In the genomic region with DNA sequence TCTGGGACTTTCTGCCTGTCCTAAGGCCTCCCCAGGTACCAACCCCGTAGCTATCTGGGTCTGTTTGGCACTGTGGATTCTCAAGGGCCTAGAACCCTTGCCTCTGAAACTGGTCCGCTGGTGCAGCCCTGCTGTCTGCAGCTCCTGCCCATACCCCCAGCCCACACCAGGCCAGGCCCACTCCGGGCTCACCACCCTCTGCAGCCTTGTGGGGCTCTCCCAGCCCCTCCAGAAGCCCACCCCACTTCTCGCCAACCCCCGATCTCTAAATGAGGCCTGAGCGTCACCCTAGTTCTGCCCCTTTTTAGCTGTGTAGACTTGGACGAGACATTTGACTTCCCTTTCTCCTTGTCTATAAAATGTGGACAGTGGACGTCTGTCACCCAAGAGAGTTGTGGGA, we compare ENCODE assay signal across 1 cellular context.
TF ChIP-seq lines count a peak whose summit lies in the region.

No MANE protein-coding gene starts in this region.

TF ChIP-seq in HepG2, 621 proteins besides CTCF, POLR2A, EP300 and RAD21:
- no peak for TF ChIP-seq TBL1XR1 (IDR thresholded peaks at IDR 0.05; ENCODE audit: borderline replicate concordance, low read length, partially characterized antibody)
- TF ChIP-seq CHD4 (IDR thresholded peaks at IDR 0.05; ENCODE audit: borderline replicate concordance, low read length): no peak
- no peak for TF ChIP-seq NPAS2 (CRISPR knock-in tag; IDR thresholded peaks at IDR 0.05; ENCODE audit: borderline replicate concordance)
- TF ChIP-seq, protein P1, sequence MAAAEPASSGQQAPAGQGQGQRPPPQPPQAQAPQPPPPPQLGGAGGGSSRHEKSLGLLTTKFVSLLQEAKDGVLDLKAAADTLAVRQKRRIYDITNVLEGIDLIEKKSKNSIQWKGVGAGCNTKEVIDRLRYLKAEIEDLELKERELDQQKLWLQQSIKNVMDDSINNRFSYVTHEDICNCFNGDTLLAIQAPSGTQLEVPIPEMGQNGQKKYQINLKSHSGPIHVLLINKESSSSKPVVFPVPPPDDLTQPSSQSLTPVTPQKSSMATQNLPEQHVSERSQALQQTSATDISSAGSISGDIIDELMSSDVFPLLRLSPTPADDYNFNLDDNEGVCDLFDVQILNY (CRISPR knock-in tag; conservative IDR thresholded peaks at IDR 0.05): no peak
- TF ChIP-seq, protein P2, sequence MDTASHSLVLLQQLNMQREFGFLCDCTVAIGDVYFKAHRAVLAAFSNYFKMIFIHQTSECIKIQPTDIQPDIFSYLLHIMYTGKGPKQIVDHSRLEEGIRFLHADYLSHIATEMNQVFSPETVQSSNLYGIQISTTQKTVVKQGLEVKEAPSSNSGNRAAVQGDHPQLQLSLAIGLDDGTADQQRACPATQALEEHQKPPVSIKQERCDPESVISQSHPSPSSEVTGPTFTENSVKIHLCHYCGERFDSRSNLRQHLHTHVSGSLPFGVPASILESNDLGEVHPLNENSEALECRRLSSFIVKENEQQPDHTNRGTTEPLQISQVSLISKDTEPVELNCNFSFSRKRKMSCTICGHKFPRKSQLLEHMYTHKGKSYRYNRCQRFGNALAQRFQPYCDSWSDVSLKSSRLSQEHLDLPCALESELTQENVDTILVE (CRISPR knock-in tag; IDR thresholded peaks at IDR 0.05): no peak
- TF ChIP-seq ZNF30 (CRISPR knock-in tag; IDR thresholded peaks at IDR 0.05): no peak
- no peak for TF ChIP-seq ZNF749 (CRISPR knock-in tag; IDR thresholded peaks at IDR 0.05; ENCODE audit: borderline replicate concordance)
- no peak for TF ChIP-seq FOXA3 (CRISPR knock-in tag; IDR thresholded peaks at IDR 0.05)
- TF ChIP-seq KLF12 (CRISPR knock-in tag; IDR thresholded peaks at IDR 0.05; ENCODE audit: borderline replicate concordance): no peak
- no peak for TF ChIP-seq HDAC2 (CRISPR knock-in tag; IDR thresholded peaks at IDR 0.05)
- no peak for TF ChIP-seq ADNP (CRISPR knock-in tag; IDR thresholded peaks at IDR 0.05)
- no peak for TF ChIP-seq FLYWCH1 (CRISPR knock-in tag; IDR thresholded peaks at IDR 0.05)
- no peak for TF ChIP-seq DMAP1 (CRISPR knock-in tag; IDR thresholded peaks at IDR 0.05)
- no peak for TF ChIP-seq FOXP1 (IDR thresholded peaks at IDR 0.05)
- TF ChIP-seq FOXP1 (CRISPR knock-in tag; IDR thresholded peaks at IDR 0.05): no peak
